In the genomic region with DNA sequence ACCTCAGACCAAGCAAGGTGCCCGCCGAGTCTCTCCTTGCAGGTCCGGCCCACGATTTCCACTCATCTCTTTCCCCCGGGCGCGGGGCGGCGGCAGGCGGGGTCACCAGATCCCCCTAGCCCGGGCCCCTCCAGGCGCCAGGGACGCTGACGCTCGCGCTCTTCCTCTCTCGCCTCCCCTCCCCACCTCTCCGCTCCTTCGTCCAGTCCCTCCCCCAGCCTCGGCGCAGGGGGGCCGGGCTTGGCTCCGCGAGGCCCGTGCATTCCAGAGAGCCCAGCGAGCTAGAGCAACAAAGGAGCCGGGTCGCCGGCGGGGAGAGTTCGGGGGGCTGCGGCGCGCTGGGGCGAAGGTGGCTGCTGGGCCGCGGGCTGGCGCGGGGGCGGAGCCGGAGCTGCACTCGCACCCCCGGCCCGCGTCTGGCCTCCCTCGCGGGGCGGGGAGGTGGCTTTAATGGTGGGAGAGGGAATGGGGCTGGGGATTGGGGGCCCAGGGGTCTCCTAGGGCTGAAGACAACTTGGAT, we compare ENCODE assay signal across 8 cellular contexts. TPM values are rescaled to one million over a fixed set of nuclear protein-coding genes. Genes with fewer than 3 reads are reported as not detected.
A peak's percentile ranks its signal among the peaks of the same experiment; 100 is the strongest.
DNase-seq lines count a peak whose midpoint lies in the region; ATAC-seq and TF ChIP-seq lines count a peak whose summit lies in the region.

A gene (plus strand): TSS at position 262 of the 520 bp plus-strand sequence. CDS start 519 bp downstream, outside the sequence.

- peaks cover 4% of the 10 kb centered on the region for H3K4me1 ChIP-seq in CD8-positive, alpha-beta T cell (ENCODE audit: insufficient read depth, low read length)

- POLR2A ChIA-PET in CD8-positive, alpha-beta T cell (lab: Charles Lee), result no interaction called here

- no peak within 1 kb of the TSS for H3K27ac ChIP-seq in CD8-positive, alpha-beta T cell (ENCODE audit: low read depth, low read length)
- peak within 1 kb of the TSS; percentile 53 for H3K27ac ChIP-seq in WERI-Rb-1

- H3K27ac Mint-ChIP-seq in CD8-positive, alpha-beta T cell, result no peak within 1 kb of the TSS
- peak within 1 kb of the TSS; percentile 79 for H3K27ac Mint-ChIP-seq in nephron progenitor cell

- H3K27me3 ChIP-seq in CD8-positive, alpha-beta T cell (ENCODE audit: insufficient read depth, low read length), result peaks cover 7% of the 10 kb centered on the region
- peaks cover 16% of the 10 kb centered on the region for H3K27me3 ChIP-seq in H7 (ENCODE audit: control insufficient read depth, insufficient read depth, low read length)
- H3K27me3 ChIP-seq in WERI-Rb-1 (ENCODE audit: insufficient read depth, low read depth, severe bottlenecking), result no peaks in the 10 kb centered on the region

- H3K9me3 ChIP-seq in CD8-positive, alpha-beta T cell (ENCODE audit: low read length), result no peaks in the 10 kb centered on the region
- H3K9me3 ChIP-seq in WERI-Rb-1 (ENCODE audit: severe bottlenecking), result no peaks in the 10 kb centered on the region

- peak within 1 kb of the TSS; percentile 79 for H3K4me3 Mint-ChIP-seq in CD8-positive, alpha-beta T cell
- peak within 1 kb of the TSS; percentile 99 for H3K4me3 Mint-ChIP-seq in nephron progenitor cell

- no peaks in the 10 kb centered on the region for H3K9me3 Mint-ChIP-seq in CD8-positive, alpha-beta T cell
- peaks cover 9% of the 10 kb centered on the region for H3K9me3 Mint-ChIP-seq in nephron progenitor cell

- peak within 1 kb of the TSS; percentile 57 for H3K4me3 ChIP-seq in CD8-positive, alpha-beta T cell (ENCODE audit: low read depth, low read length)
- H3K4me3 ChIP-seq in H7 (ENCODE audit: insufficient read depth, low read depth, low read length) (peak within 1 kb of the TSS; percentile 84), WERI-Rb-1 (ENCODE audit: low read depth, low read length) (peak within 1 kb of the TSS; percentile 50), fibroblast of villous mesenchyme (ENCODE audit: low read depth, low read length) (peak within 1 kb of the TSS; percentile 60)

- no peaks in the 10 kb centered on the region for H3K36me3 Mint-ChIP-seq in CD8-positive, alpha-beta T cell
- peaks cover 22% of the 10 kb centered on the region for H3K36me3 Mint-ChIP-seq in nephron progenitor cell (ENCODE audit: low read depth)

- peaks cover 11% of the 10 kb centered on the region for H3K4me1 Mint-ChIP-seq in CD8-positive, alpha-beta T cell (ENCODE audit: low read depth)
- H3K4me1 Mint-ChIP-seq in nephron progenitor cell, result peaks cover 48% of the 10 kb centered on the region

- CTCF ChIA-PET in CD8-positive, alpha-beta T cell (lab: Charles Lee), result interaction anchor here (1.6 kb wide), 1 partner anchor 25 kb away, joined by 5 read pairs; no protein-coding TSS in a partner anchor

- intact Hi-C loops in CD8-positive, alpha-beta T cell (cut with DNase I, micrococcal nuclease), result no loop called here

- DNase-seq in CD8-positive, alpha-beta T cell, result peak in 1 of 7 experiments; percentile 10
- DNase-seq in H7 (peak; percentile 98), WERI-Rb-1 (peak; percentile 72), fibroblast of villous mesenchyme (ENCODE audit: low read depth) (peak; percentile 18), nephron progenitor cell (peak; percentile 87)

- TF ChIP-seq CTCF in CD8-positive, alpha-beta T cell (IDR thresholded peaks at IDR 0.05), result no peak
- TF ChIP-seq CTCF in WERI-Rb-1 (IDR thresholded peaks at IDR 0.05; ENCODE audit: low read depth, low read length) (no peak), fibroblast of villous mesenchyme (IDR thresholded peaks at IDR 0.05; ENCODE audit: insufficient read depth, low read depth, low read length) (no peak), nephron progenitor cell (IDR thresholded peaks at IDR 0.05) (no peak)

- no peaks in the 10 kb centered on the region for H3K36me3 ChIP-seq in CD8-positive, alpha-beta T cell (ENCODE audit: insufficient read depth, low read length)
- H3K36me3 ChIP-seq in H7 (replicated peaks; ENCODE audit: control insufficient read depth, insufficient read depth, low read length), result peaks cover 1% of the 10 kb centered on the region; the same call in 1 of the 2 replicates
- no peaks in the 10 kb centered on the region for H3K36me3 ChIP-seq in WERI-Rb-1

- peak; percentile 63 for ATAC-seq in CD8-positive, alpha-beta T cell
- ATAC-seq in GM19351 (IDR thresholded peaks at IDR 0.05; ENCODE audit: unreplicated experiment), result no peak
- ATAC-seq in HG02884 (IDR thresholded peaks at IDR 0.05; ENCODE audit: unreplicated experiment), result no peak
- ATAC-seq in HG03097 (IDR thresholded peaks at IDR 0.05; ENCODE audit: low FRiP score, unreplicated experiment), result no peak

- H3K27me3 Mint-ChIP-seq in CD8-positive, alpha-beta T cell (ENCODE audit: low read depth), result peaks cover 57% of the 10 kb centered on the region
- peaks cover 20% of the 10 kb centered on the region for H3K27me3 Mint-ChIP-seq in nephron progenitor cell (ENCODE audit: low read depth, poor library complexity)

RNA-seq across cellular contexts. Expression of the gene that starts here (rescaled TPM):
- total RNA-seq in CD8-positive, alpha-beta T cell, result not detected
- total RNA-seq in H7 (2014; rRNA removed; shearing (Covaris generic)), result 44.9 and 49.6 TPM in 2 replicates
- 1.3 and 2.3 TPM in 2 replicates for total RNA-seq in fibroblast of villous mesenchyme

Comparison
In these comparisons a context has a peak if more than half of its experiments do, and no peak if none do; other contexts are left out.
1. RNA of the gene that starts here (total RNA-seq): 44.9 to 49.6 TPM in H7; 1.3 to 2.3 TPM in fibroblast of villous mesenchyme and not detected in CD8-positive, alpha-beta T cell; every median in the first group is over 10 times any median in the second.
2. Peak in ATAC-seq and H3K4me3 ChIP-seq in CD8-positive, alpha-beta T cell; RNA of the gene not detected or under 1 TPM.
3. Peak in every context shown above with its lines, with median percentiles within 50 percentile points of each other: H3K4me3 ChIP-seq.